In genomic region chr7:73766556-73767229, GRCh38 we compare ENCODE assay signal across 25 cellular contexts. TPM values are rescaled to one million over a fixed set of nuclear protein-coding genes. Genes with fewer than 3 reads are reported as not detected.
"Had no signal": no experiment of that assay in that cellular context is flagged by ENCODE, and none has a peak within 500 bp of the region (broad histone marks: within the 10 kb centered on the region; RNA-seq: fewer than 3 reads in every experiment).

No MANE protein-coding gene starts in this region.

- H3K36me3 ChIP-seq: esophagus muscularis mucosa, gastroesophageal sphincter, heart left ventricle, neutrophil, pancreas, thyroid gland had no signal

- H3K36me3 Mint-ChIP-seq: activated naive CD4-positive, alpha-beta T cell treated with anti-CD3 and anti-CD28 coated beads, Interleukin-2, amount 10 ng/mL, durations not matched to agents 7 days and 5 days; stimulated activated memory B cell treated with anti-CD40 and anti-IgM and Interleukin-4, amounts not matched to agents 10 μg/mL and 1 μg/mL and 100 μg/mL, for 72 hours; WTC11 had no signal

- H3K27ac ChIP-seq: esophagus muscularis mucosa, gastroesophageal sphincter, heart left ventricle, neutrophil, pancreas had no signal

- H3K9me3 Mint-ChIP-seq: activated naive CD4-positive, alpha-beta T cell treated with anti-CD3 and anti-CD28 coated beads, Interleukin-2, amount 10 ng/mL, durations not matched to agents 7 days and 5 days; activated naive CD8-positive, alpha-beta T cell treated with anti-CD3 and anti-CD28 coated beads, Interleukin-2, amount 50 U/mL, for 24 hours; activated T-cell treated with anti-CD3 and anti-CD28 coated beads, Interleukin-2, amount 50 U/mL, for 24 hours; naive thymus-derived CD8-positive, alpha-beta T cell; T-helper 2 cell treated with Interferon-gamma antibody and Interleukin-4, amounts not matched to agents 5 μg/mL and 100 μg/mL, for 36 hours; WTC11 had no signal

- FAIRE-seq: endothelial cell of umbilical vein, pancreas, TTC549 had no signal

- H3K4me3 Mint-ChIP-seq: activated CD8-positive, alpha-beta T cell treated with anti-CD3 and anti-CD28 coated beads, Interleukin-2, amount 10 ng/mL, durations not matched to agents 7 days and 5 days; activated naive CD4-positive, alpha-beta T cell treated with anti-CD3 and anti-CD28 coated beads, Interleukin-2, amount 10 ng/mL, durations not matched to agents 7 days and 5 days; activated naive CD8-positive, alpha-beta T cell treated with anti-CD3 and anti-CD28 coated beads, Interleukin-2, amount 50 U/mL, for 24 hours; activated T-cell treated with anti-CD3 and anti-CD28 coated beads, Interleukin-2, amount 50 U/mL, for 24 hours; naive thymus-derived CD8-positive, alpha-beta T cell; stimulated activated memory B cell treated with anti-CD40 and anti-IgM and Interleukin-4, amounts not matched to agents 10 μg/mL and 1 μg/mL and 100 μg/mL, for 72 hours; T-helper 2 cell treated with Interferon-gamma antibody and Interleukin-4, amounts not matched to agents 5 μg/mL and 100 μg/mL, for 36 hours; WTC11 had no signal

- H3K4me2 ChIP-seq: smooth muscle cell had no signal

- H3K27me3 ChIP-seq: pancreas, thyroid gland had no signal

- H3K4me3 ChIP-seq: esophagus muscularis mucosa, gastroesophageal sphincter, heart left ventricle, pancreas, smooth muscle cell, thyroid gland had no signal

- H3K9me3 ChIP-seq: esophagus muscularis mucosa, gastroesophageal sphincter, heart left ventricle, neutrophil, pancreas, thyroid gland had no signal

- H3K27ac Mint-ChIP-seq: activated CD8-positive, alpha-beta T cell treated with anti-CD3 and anti-CD28 coated beads, Interleukin-2, amount 10 ng/mL, durations not matched to agents 7 days and 5 days; activated naive CD4-positive, alpha-beta T cell treated with anti-CD3 and anti-CD28 coated beads, Interleukin-2, amount 10 ng/mL, durations not matched to agents 7 days and 5 days; activated naive CD8-positive, alpha-beta T cell treated with anti-CD3 and anti-CD28 coated beads, Interleukin-2, amount 50 U/mL, for 24 hours; activated T-cell treated with anti-CD3 and anti-CD28 coated beads, Interleukin-2, amount 50 U/mL, for 24 hours; naive thymus-derived CD8-positive, alpha-beta T cell; stimulated activated memory B cell treated with anti-CD40 and anti-IgM and Interleukin-4, amounts not matched to agents 10 μg/mL and 1 μg/mL and 100 μg/mL, for 72 hours; T-helper 2 cell treated with Interferon-gamma antibody and Interleukin-4, amounts not matched to agents 5 μg/mL and 100 μg/mL, for 36 hours; WTC11 had no signal

- DNase-seq: activated CD4-positive, alpha-beta T cell treated with anti-CD3 and anti-CD28 coated beads for 4 hours; activated CD8-positive, alpha-beta T cell treated with anti-CD3 and anti-CD28 coated beads, Interleukin-2, amount 10 ng/mL, durations not matched to agents 7 days and 5 days; activated naive CD4-positive, alpha-beta T cell treated with anti-CD3 and anti-CD28 coated beads, Interleukin-2, amount 10 ng/mL, durations not matched to agents 7 days and 5 days; activated naive CD8-positive, alpha-beta T cell treated with anti-CD3 and anti-CD28 coated beads, Interleukin-2, amount 50 U/mL, for 24 hours; activated T-cell treated with anti-CD3 and anti-CD28 coated beads, Interleukin-2, amount 50 U/mL, for 24 hours; anterior cingulate cortex; effector CD8-positive, alpha-beta T cell; heart left ventricle; kidney glomerular epithelial cell; mesenchymal stem cell; naive thymus-derived CD8-positive, alpha-beta T cell; stimulated activated CD4-positive, alpha-beta T cell treated with anti-CD3 and anti-CD28 coated beads, Interleukin-4, amount 100 ng/mL, for 4 hours had no signal

- ATAC-seq: activated CD8-positive, alpha-beta T cell treated with anti-CD3 and anti-CD28 coated beads, Interleukin-2, amount 10 ng/mL, durations not matched to agents 7 days and 5 days; activated naive CD8-positive, alpha-beta T cell treated with anti-CD3 and anti-CD28 coated beads, Interleukin-2, amount 50 U/mL, for 24 hours; gastroesophageal sphincter; heart left ventricle; naive thymus-derived CD8-positive, alpha-beta T cell; pancreas; sciatic nerve; stimulated activated memory B cell treated with anti-CD40 and anti-IgM and Interleukin-4, amounts not matched to agents 10 μg/mL and 1 μg/mL and 100 μg/mL, for 72 hours; WTC11 had no signal

RNA-seq across cellular contexts. Expression of gene CLDN3, which starts 3.4 kb away (rescaled TPM):
- total RNA-seq: activated CD8-positive, alpha-beta T cell treated with anti-CD3 and anti-CD28 coated beads, Interleukin-2, amount 10 ng/mL, durations not matched to agents 7 days and 5 days; heart left ventricle; naive thymus-derived CD8-positive, alpha-beta T cell; sciatic nerve; smooth muscle cell; subcutaneous adipose tissue had no signal
